Comparison of ENCODE assay signal across 14 cellular contexts in the genomic region with DNA sequence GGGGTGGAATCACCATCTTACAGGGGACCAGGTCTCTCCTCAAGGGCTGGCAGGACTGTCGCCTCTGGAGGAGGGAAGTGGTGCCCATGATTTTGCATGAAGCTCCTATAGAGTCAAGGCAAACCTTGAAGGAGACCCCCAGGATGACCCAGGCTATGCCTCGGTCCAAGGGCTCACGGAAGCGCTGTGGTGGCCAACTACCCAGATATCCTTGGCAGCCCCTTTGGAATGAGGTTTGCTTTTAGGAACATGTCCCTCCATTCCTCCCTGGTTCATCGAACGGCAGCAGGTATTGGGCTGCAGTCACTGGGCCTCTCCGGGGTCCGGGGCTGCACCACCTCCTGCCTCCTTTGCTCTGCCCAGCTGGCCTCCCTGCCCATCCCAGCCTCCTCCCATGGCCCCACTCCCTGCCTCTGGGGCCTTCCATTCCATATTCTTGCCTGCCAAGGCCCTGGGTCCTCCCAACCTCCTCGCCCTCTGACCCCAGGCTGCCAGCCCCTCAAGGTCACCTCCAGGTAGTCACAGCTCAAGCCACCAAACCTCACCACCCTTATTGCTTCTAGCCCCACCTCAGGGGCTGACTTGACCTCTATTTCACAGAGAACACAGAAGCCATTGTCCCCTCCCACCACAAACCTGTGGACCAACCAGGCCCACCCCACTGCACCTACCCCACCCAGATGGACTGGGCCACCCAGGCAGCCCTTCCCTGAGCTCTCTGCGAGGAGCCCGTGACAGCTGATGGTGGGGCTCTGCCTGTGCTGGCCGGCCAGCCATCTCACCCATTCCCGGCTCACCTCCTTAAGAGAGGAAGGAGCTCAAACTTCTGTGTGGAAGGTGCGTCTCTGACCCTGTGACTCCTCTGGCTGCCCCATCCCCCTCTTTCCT. TPM values are rescaled to one million over a fixed set of nuclear protein-coding genes. Genes with fewer than 3 reads are reported as not detected.
DNase-seq lines count a peak whose midpoint lies in the region; ATAC-seq, FAIRE-seq and TF ChIP-seq lines count a peak whose summit lies in the region.
"Had no signal": no experiment of that assay in that cellular context is flagged by ENCODE, and none has a peak within 500 bp of the region (broad histone marks: within the 10 kb centered on the region; RNA-seq: fewer than 3 reads in every experiment).

No MANE protein-coding gene starts in this region.

- ATAC-seq in GM19351 (IDR thresholded peaks at IDR 0.05; ENCODE audit: unreplicated experiment): no peak

- H3K27me3 Mint-ChIP-seq in activated T-cell treated with anti-CD3 and anti-CD28 coated beads, Interleukin-2, amount 50 U/mL, for 24 hours: no peaks in the 10 kb centered on the region
- H3K27me3 Mint-ChIP-seq in type B pancreatic cell: peaks cover 3% of the 10 kb centered on the region

- H3K9me3 Mint-ChIP-seq in activated T-cell treated with anti-CD3 and anti-CD28 coated beads, Interleukin-2, amount 50 U/mL, for 24 hours: no peaks in the 10 kb centered on the region
- H3K9me3 Mint-ChIP-seq in type B pancreatic cell: no peaks in the 10 kb centered on the region

- FAIRE-seq in kidney (lab: Jason Lieb, UNC): no peak
- FAIRE-seq: G401.6 had no signal

- no peaks in the 10 kb centered on the region for H3K36me3 Mint-ChIP-seq in activated T-cell treated with anti-CD3 and anti-CD28 coated beads, Interleukin-2, amount 50 U/mL, for 24 hours (ENCODE audit: low read depth)
- no peaks in the 10 kb centered on the region for H3K36me3 Mint-ChIP-seq in type B pancreatic cell

- TF ChIP-seq CTCF in kidney (IDR thresholded peaks at IDR 0.05; ENCODE audit: borderline replicate concordance, extremely low read depth, insufficient read depth): no peak
- TF ChIP-seq CTCF in suprapubic skin (IDR thresholded peaks at IDR 0.05): no peak
- no peak for TF ChIP-seq CTCF in type B pancreatic cell (conservative IDR thresholded peaks at IDR 0.05)

- 83% methylated on average over 14 of the region's 14 CpGs for WGBS in suprapubic skin

- H3K27ac ChIP-seq in kidney (ENCODE audit: low read depth in 2 of 2, low read length in 2 of 2) (no peak overlapping the region), suprapubic skin (no peak overlapping the region)

- H3K4me1 Mint-ChIP-seq in activated T-cell treated with anti-CD3 and anti-CD28 coated beads, Interleukin-2, amount 50 U/mL, for 24 hours (ENCODE audit: low read depth): peaks cover 62% of the 10 kb centered on the region
- H3K4me1 Mint-ChIP-seq in type B pancreatic cell (ENCODE audit: unreplicated experiment): no peaks in the 10 kb centered on the region

- no peak overlapping the region for H3K4me3 Mint-ChIP-seq in activated T-cell treated with anti-CD3 and anti-CD28 coated beads, Interleukin-2, amount 50 U/mL, for 24 hours
- H3K4me3 Mint-ChIP-seq in type B pancreatic cell: no peak overlapping the region

- no peak for TF ChIP-seq EP300 in suprapubic skin (IDR thresholded peaks at IDR 0.05)

- H3K9me3 ChIP-seq in kidney (ENCODE audit: control insufficient read depth in 1 of 2, low read length in 2 of 2): no peaks in the 10 kb centered on the region
- no peaks in the 10 kb centered on the region for H3K9me3 ChIP-seq in suprapubic skin

- no peaks in the 10 kb centered on the region for H3K36me3 ChIP-seq in kidney (ENCODE audit: control insufficient read depth in 1 of 2, insufficient read depth in 2 of 2, low read length in 2 of 2)
- H3K36me3 ChIP-seq in suprapubic skin: no peaks in the 10 kb centered on the region

- peak; percentile 30 for DNase-seq in activated T-cell treated with anti-CD3 and anti-CD28 coated beads, Interleukin-2, amount 50 U/mL, for 24 hours
- no peak for DNase-seq in activated T-cell treated with anti-CD3 and anti-CD28 coated beads for 4 hours
- DNase-seq in activated CD8-positive, alpha-beta memory T cell treated with anti-CD3 and anti-CD28 coated beads for 24 hours: peak; percentile 58
- peak; percentile 49 for DNase-seq in kidney
- DNase-seq in suprapubic skin (ENCODE audit: low spot score in 2 of 2): peak; percentile 52 to 63
- DNase-seq in type B pancreatic cell (ENCODE audit: extremely low spot score, unreplicated experiment): no peak
- DNase-seq in NCI-H1105 treated with DMSO at 0.1 percent for 48 hours (lab: John Stamatoyannopoulos, UW): no peak
- DNase-seq: erythroblast had no signal

- TF ChIP-seq POLR2A in suprapubic skin (IDR thresholded peaks at IDR 0.05): no peak

- intact Hi-C loops in kidney (cut with DNase I): no loop called here

- H3K9ac ChIP-seq in kidney (ENCODE audit: low read length in 2 of 2): no peak overlapping the region

- H3K4me1 ChIP-seq in kidney (ENCODE audit: control insufficient read depth in 1 of 2, insufficient read depth in 1 of 2, low read depth in 1 of 2, low read length in 2 of 2): no peaks in the 10 kb centered on the region
- H3K4me1 ChIP-seq in suprapubic skin: no peaks in the 10 kb centered on the region

- peak overlapping the region; percentile 75 for H3K27ac Mint-ChIP-seq in activated T-cell treated with anti-CD3 and anti-CD28 coated beads, Interleukin-2, amount 50 U/mL, for 24 hours
- H3K27ac Mint-ChIP-seq in type B pancreatic cell: no peak overlapping the region

- H3K27me3 ChIP-seq in suprapubic skin: no peaks in the 10 kb centered on the region

- H3K4me3 ChIP-seq in kidney (ENCODE audit: low read length in 2 of 2): no peak overlapping the region
- no peak overlapping the region for H3K4me3 ChIP-seq in suprapubic skin

RNA-seq across cellular contexts. Expression of gene IL3, which starts 3.6 kb away (rescaled TPM):
- not detected for total RNA-seq in kidney
- not detected for polyA plus RNA-seq in kidney (ENCODE audit: insufficient read depth, low read depth, low replicate concordance)
- not detected for total RNA-seq in suprapubic skin
- total RNA-seq in type B pancreatic cell (ENCODE audit: low replicate concordance): not detected in 2 replicates
- total RNA-seq: bronchial epithelial cell, mucosa of gallbladder, right cardiac atrium, urinary bladder had no signal
- polyA plus RNA-seq: right cardiac atrium, urinary bladder had no signal

RNA-seq across cellular contexts. Expression of gene CSF2, which starts 16.7 kb away (rescaled TPM):
- total RNA-seq in kidney: not detected
- not detected for polyA plus RNA-seq in kidney (ENCODE audit: insufficient read depth, low read depth, low replicate concordance)
- not detected for total RNA-seq in suprapubic skin
- not detected in 2 replicates for total RNA-seq in type B pancreatic cell (ENCODE audit: low replicate concordance)
- total RNA-seq: bronchial epithelial cell, mucosa of gallbladder, right cardiac atrium, urinary bladder had no signal
- polyA plus RNA-seq: right cardiac atrium, urinary bladder had no signal

RNA-seq across cellular contexts. Expression of gene ACSL6, which starts 45.4 kb away (rescaled TPM):
- total RNA-seq in kidney (1.4 TPM), suprapubic skin (under 1 TPM in 3 of 4 donors, not detected in 1; 0.21 to 0.89 (median 0.23) TPM), type B pancreatic cell (ENCODE audit: low replicate concordance) (0.97 and 2.8 TPM in 2 replicates)
- 2.1 TPM for polyA plus RNA-seq in kidney (ENCODE audit: insufficient read depth, low read depth, low replicate concordance)

Comparison
In these comparisons a context has a peak if more than half of its experiments do, and no peak if none do; other contexts are left out.
1. DNase-seq: peak in activated T-cell treated with anti-CD3 and anti-CD28 coated beads, Interleukin-2, amount 50 U/mL, for 24 hours (single experiment), activated CD8-positive, alpha-beta memory T cell treated with anti-CD3 and anti-CD28 coated beads for 24 hours (single experiment), kidney (single experiment) and suprapubic skin (2 of 2); none in activated T-cell treated with anti-CD3 and anti-CD28 coated beads for 4 hours (single experiment), type B pancreatic cell (single experiment) and NCI-H1105 treated with DMSO at 0.1 percent for 48 hours (single experiment).